In genomic region chr14:100539766-100540140, GRCh38 we compare ENCODE assay signal across 11 cellular contexts.
"Had no signal": no experiment of that assay in that cellular context is flagged by ENCODE, and none has a peak within 500 bp of the region (broad histone marks: within the 10 kb centered on the region; RNA-seq: fewer than 3 reads in every experiment).

No MANE protein-coding gene starts in this region.

- H3K36me3 ChIP-seq: ascending aorta, colonic mucosa, vagina had no signal

- H3K27me3 Mint-ChIP-seq: naive B cell had no signal

- H3K27ac Mint-ChIP-seq: mesothelial cell of epicardium; naive B cell; T-helper 2 cell treated with Interferon-gamma antibody and Interleukin-4, amounts not matched to agents 5 μg/mL and 100 μg/mL, for 36 hours had no signal

- H3K4me3 Mint-ChIP-seq: mesothelial cell of epicardium; T-helper 2 cell treated with Interferon-gamma antibody and Interleukin-4, amounts not matched to agents 5 μg/mL and 100 μg/mL, for 36 hours had no signal

- H3K27ac ChIP-seq: ascending aorta, colonic mucosa, tibial artery, vagina had no signal

- H3K4me1 Mint-ChIP-seq: mesothelial cell of epicardium, naive B cell had no signal

- H3K4me1 ChIP-seq: ascending aorta, colonic mucosa, tibial artery, vagina had no signal

- H3K9me3 Mint-ChIP-seq: mesothelial cell of epicardium; naive B cell; T-helper 2 cell treated with Interferon-gamma antibody and Interleukin-4, amounts not matched to agents 5 μg/mL and 100 μg/mL, for 36 hours had no signal

- H3K27me3 ChIP-seq: ascending aorta, colonic mucosa, tibial artery, vagina had no signal

- DNase-seq: activated CD4-positive, alpha-beta T cell treated with anti-CD3 and anti-CD28 coated beads, Interleukin-2, amount 50 U/mL, for 4 hours; activated T-cell treated with anti-CD3 and anti-CD28 coated beads, Interleukin-2, amount 50 U/mL, for 1 hour; colonic mucosa; effector memory CD4-positive, alpha-beta T cell; naive B cell; small intestine had no signal

- H3K4me3 ChIP-seq: ascending aorta, colonic mucosa, tibial artery, vagina had no signal

- H3K9me3 ChIP-seq: ascending aorta, colonic mucosa, tibial artery, vagina had no signal

- H3K36me3 Mint-ChIP-seq: mesothelial cell of epicardium had no signal
